In genomic region chr12:133080619-133081407, GRCh38 we compare ENCODE assay signal across 1 cellular context.
TF ChIP-seq lines count a peak whose summit lies in the region.

Gene ZNF140, plus strand, starts transcription at chr12:133080923. Its CDS starts 398 bp downstream, at chr12:133081321.

TF ChIP-seq in HEK293, 187 proteins besides CTCF, POLR2A, EP300 and RAD21 (continued from another document):
- TF ChIP-seq ZNF692 (tag by site-specific recombination; IDR thresholded peaks at IDR 0.05): peak; percentile 25
- no peak for TF ChIP-seq REPIN1 (tag by site-specific recombination; IDR thresholded peaks at IDR 0.05; ENCODE audit: low read depth)
- TF ChIP-seq ZNF292 (tag by site-specific recombination; IDR thresholded peaks at IDR 0.05; ENCODE audit: borderline replicate concordance, low read depth): no peak
- TF ChIP-seq ZNF266 (tag by site-specific recombination; IDR thresholded peaks at IDR 0.05; ENCODE audit: low read depth): no peak
- TF ChIP-seq WT1 (tag by site-specific recombination; IDR thresholded peaks at IDR 0.05): no peak
- TF ChIP-seq ZNF623 (tag by site-specific recombination; IDR thresholded peaks at IDR 0.05): no peak
- 0 out of 2 replicates have a peak, but pooled peaks have one; percentile 21 for TF ChIP-seq ZNF610 (tag by site-specific recombination; IDR thresholded peaks at IDR 0.05; ENCODE audit: borderline replicate concordance)
- TF ChIP-seq ZNF768 (tag by site-specific recombination; IDR thresholded peaks at IDR 0.05): peak; percentile 38; the same call in 1 of the 2 replicates
- no peak for TF ChIP-seq TSHZ1 (tag by site-specific recombination; IDR thresholded peaks at IDR 0.05; ENCODE audit: borderline replicate concordance)
- TF ChIP-seq KLF7 (tag by site-specific recombination; IDR thresholded peaks at IDR 0.05; ENCODE audit: borderline replicate concordance): no peak; the same call in 1 of the 2 replicates
- no peak for TF ChIP-seq GLI2 (tag by site-specific recombination; IDR thresholded peaks at IDR 0.05; ENCODE audit: borderline replicate concordance, low read depth)
- TF ChIP-seq, protein P1, sequence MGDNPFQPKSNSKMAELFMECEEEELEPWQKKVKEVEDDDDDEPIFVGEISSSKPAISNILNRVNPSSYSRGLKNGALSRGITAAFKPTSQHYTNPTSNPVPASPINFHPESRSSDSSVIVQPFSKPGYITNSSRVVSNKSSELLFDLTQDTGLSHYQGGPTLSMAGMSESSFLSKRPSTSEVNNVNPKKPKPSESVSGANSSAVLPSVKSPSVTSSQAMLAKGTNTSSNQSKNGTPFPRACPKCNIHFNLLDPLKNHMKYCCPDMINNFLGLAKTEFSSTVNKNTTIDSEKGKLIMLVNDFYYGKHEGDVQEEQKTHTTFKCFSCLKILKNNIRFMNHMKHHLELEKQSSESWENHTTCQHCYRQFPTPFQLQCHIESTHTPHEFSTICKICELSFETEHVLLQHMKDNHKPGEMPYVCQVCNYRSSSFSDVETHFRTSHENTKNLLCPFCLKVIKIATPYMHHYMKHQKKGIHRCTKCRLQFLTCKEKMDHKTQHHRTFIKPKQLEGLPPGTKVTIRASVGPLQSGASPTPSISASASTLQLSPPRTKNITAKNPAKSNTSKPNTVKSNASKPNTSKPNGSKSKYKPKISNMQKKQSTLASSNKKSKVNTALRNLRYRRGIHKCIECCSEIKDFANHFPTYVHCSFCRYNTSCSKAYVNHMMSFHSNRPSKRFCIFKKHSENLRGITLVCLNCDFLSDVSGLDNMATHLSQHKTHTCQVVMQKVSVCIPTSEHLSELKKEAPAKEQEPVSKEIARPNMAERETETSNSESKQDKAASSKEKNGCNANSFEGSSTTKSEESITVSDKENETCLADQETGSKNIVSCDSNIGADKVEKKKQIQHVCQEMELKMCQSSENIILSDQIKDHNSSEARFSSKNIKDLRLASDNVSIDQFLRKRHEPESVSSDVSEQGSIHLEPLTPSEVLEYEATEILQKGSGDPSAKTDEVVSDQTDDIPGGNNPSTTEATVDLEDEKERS (tag by site-specific recombination; IDR thresholded peaks at IDR 0.05): peak; percentile 59; the same call in 1 of the 2 replicates
- TF ChIP-seq, protein P2, sequence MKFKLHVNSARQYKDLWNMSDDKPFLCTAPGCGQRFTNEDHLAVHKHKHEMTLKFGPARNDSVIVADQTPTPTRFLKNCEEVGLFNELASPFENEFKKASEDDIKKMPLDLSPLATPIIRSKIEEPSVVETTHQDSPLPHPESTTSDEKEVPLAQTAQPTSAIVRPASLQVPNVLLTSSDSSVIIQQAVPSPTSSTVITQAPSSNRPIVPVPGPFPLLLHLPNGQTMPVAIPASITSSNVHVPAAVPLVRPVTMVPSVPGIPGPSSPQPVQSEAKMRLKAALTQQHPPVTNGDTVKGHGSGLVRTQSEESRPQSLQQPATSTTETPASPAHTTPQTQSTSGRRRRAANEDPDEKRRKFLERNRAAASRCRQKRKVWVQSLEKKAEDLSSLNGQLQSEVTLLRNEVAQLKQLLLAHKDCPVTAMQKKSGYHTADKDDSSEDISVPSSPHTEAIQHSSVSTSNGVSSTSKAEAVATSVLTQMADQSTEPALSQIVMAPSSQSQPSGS (tag by site-specific recombination; IDR thresholded peaks at IDR 0.05; ENCODE audit: low read depth): peak; percentile 67
- no peak for TF ChIP-seq ZNF707 (tag by site-specific recombination; IDR thresholded peaks at IDR 0.05)
- no peak for TF ChIP-seq ZBTB1 (tag by site-specific recombination; IDR thresholded peaks at IDR 0.05)
- TF ChIP-seq ZNF24 (tag by site-specific recombination; IDR thresholded peaks at IDR 0.05): 0 out of 2 replicates have a peak, but pooled peaks have one; percentile 15
- TF ChIP-seq, protein P3, sequence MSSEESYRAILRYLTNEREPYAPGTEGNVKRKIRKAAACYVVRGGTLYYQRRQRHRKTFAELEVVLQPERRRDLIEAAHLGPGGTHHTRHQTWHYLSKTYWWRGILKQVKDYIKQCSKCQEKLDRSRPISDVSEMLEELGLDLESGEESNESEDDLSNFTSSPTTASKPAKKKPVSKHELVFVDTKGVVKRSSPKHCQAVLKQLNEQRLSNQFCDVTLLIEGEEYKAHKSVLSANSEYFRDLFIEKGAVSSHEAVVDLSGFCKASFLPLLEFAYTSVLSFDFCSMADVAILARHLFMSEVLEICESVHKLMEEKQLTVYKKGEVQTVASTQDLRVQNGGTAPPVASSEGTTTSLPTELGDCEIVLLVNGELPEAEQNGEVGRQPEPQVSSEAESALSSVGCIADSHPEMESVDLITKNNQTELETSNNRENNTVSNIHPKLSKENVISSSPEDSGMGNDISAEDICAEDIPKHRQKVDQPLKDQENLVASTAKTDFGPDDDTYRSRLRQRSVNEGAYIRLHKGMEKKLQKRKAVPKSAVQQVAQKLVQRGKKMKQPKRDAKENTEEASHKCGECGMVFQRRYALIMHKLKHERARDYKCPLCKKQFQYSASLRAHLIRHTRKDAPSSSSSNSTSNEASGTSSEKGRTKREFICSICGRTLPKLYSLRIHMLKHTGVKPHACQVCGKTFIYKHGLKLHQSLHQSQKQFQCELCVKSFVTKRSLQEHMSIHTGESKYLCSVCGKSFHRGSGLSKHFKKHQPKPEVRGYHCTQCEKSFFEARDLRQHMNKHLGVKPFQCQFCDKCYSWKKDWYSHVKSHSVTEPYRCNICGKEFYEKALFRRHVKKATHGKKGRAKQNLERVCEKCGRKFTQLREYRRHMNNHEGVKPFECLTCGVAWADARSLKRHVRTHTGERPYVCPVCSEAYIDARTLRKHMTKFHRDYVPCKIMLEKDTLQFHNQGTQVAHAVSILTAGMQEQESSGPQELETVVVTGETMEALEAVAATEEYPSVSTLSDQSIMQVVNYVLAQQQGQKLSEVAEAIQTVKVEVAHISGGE (tag by site-specific recombination; conservative IDR thresholded peaks at IDR 0.05; ENCODE audit: low read depth): peak; percentile 77
- peak; percentile 87 for TF ChIP-seq ZNF600 (tag by site-specific recombination; IDR thresholded peaks at IDR 0.05)
- no peak for TF ChIP-seq ZNF792 (tag by site-specific recombination; IDR thresholded peaks at IDR 0.05)
- peak; percentile 98 for TF ChIP-seq ZNF629 (tag by site-specific recombination; IDR thresholded peaks at IDR 0.05)
- TF ChIP-seq ZNF19 (tag by site-specific recombination; IDR thresholded peaks at IDR 0.05; ENCODE audit: low read depth): no peak
- TF ChIP-seq KLF1 (tag by site-specific recombination; IDR thresholded peaks at IDR 0.05): peak; percentile 50; the same call in 1 of the 2 replicates
- TF ChIP-seq ZNF664 (tag by site-specific recombination; IDR thresholded peaks at IDR 0.05): no peak
- no peak for TF ChIP-seq ZNF416 (tag by site-specific recombination; IDR thresholded peaks at IDR 0.05)
- peak; percentile 61 for TF ChIP-seq SP2 (tag by site-specific recombination; IDR thresholded peaks at IDR 0.05)
- no peak for TF ChIP-seq ZNF645 (tag by site-specific recombination; IDR thresholded peaks at IDR 0.05)
- no peak for TF ChIP-seq ZNF426 (tag by site-specific recombination; IDR thresholded peaks at IDR 0.05)
- TF ChIP-seq KLF10 (tag by site-specific recombination; IDR thresholded peaks at IDR 0.05): peak; percentile 62; the same call in 1 of the 2 replicates
- no peak for TF ChIP-seq TRIM28 (IDR thresholded peaks at IDR 0.05; ENCODE audit: borderline replicate concordance, low read length)
- TF ChIP-seq, protein P4, sequence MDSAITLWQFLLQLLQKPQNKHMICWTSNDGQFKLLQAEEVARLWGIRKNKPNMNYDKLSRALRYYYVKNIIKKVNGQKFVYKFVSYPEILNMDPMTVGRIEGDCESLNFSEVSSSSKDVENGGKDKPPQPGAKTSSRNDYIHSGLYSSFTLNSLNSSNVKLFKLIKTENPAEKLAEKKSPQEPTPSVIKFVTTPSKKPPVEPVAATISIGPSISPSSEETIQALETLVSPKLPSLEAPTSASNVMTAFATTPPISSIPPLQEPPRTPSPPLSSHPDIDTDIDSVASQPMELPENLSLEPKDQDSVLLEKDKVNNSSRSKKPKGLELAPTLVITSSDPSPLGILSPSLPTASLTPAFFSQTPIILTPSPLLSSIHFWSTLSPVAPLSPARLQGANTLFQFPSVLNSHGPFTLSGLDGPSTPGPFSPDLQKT (IDR thresholded peaks at IDR 0.05; ENCODE audit: borderline replicate concordance, low read depth, low read length): no peak
- no peak for TF ChIP-seq ZNF362 (tag by site-specific recombination; IDR thresholded peaks at IDR 0.05)
- peak; percentile 93 for TF ChIP-seq ZNF76 (tag by site-specific recombination; IDR thresholded peaks at IDR 0.05; ENCODE audit: borderline replicate concordance, low read depth)
- no peak for TF ChIP-seq ZNF529 (tag by site-specific recombination; IDR thresholded peaks at IDR 0.05; ENCODE audit: insufficient replicate concordance)
- TF ChIP-seq ZBTB48 (tag by site-specific recombination; IDR thresholded peaks at IDR 0.05): peak; percentile 37; the same call in 1 of the 2 replicates
- no peak for TF ChIP-seq ZNF48 (tag by site-specific recombination; IDR thresholded peaks at IDR 0.05)
- no peak for TF ChIP-seq IKZF3 (tag by site-specific recombination; IDR thresholded peaks at IDR 0.05)
TF ChIP-seq in HEK293: peak in this region for 55.
